In the genomic region with DNA sequence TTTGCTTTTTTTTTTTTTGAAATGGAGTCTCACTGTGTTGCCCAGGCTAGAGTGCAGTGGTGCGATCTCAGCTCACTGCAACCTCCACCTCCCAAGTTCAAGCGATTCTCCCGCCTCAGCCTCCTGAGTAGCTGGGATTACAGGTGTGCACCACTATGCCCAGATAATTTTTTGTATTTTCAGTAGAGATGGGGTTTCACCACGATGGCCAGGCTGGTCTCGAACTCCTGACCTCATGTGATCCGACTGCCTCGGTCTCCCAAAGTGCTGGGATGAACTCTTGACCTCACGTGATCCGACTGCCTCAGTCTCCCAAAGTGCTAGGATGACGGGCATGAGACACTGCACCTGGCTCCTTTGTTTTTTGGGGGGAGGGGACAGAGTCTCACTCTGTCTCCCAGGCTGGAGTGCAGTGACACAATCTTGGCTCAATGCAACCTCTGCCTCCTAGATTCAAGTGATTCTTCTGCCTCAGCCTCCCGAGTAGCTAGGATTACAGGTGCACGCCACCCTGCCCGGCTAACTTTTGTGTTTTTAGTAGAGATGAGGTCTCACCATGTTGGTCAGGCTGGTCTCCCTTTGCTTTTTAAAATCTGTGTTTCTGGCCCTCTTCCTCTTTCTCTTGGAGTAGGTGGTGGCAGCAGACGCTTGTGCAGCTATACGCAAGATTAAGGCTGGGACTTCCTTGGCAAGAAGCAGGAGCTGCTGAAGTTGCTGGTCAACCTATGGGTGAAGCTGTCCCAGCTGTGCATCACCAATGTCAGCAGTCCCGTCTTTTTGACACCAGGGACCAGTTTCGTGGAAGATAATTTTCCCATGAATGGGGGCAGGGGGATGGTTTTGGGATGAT, we compare ENCODE assay signal across 8 cellular contexts. TPM values are rescaled to one million over a fixed set of nuclear protein-coding genes. Genes with fewer than 3 reads are reported as not detected.
A peak's percentile ranks its signal among the peaks of the same experiment; 100 is the strongest.
DNase-seq lines count a peak whose midpoint lies in the region; ATAC-seq, FAIRE-seq and TF ChIP-seq lines count a peak whose summit lies in the region.
"Not testable (repeated sequence)": the region's sequence is repeated elsewhere in the genome, so short reads cannot be mapped to it uniquely, and the experiment has no call there.

No MANE protein-coding gene starts in this region.

- peak overlapping the region in 2 of 7 donors; percentile 43 to 98 for H3K4me3 Mint-ChIP-seq in CD8-positive, alpha-beta memory T cell
- H3K4me3 Mint-ChIP-seq in activated CD4-positive, alpha-beta memory T cell treated with anti-CD3 and anti-CD28 coated beads for 36 hours, result peak overlapping the region; percentile 18
- H3K4me3 Mint-ChIP-seq in naive B cell, result peak overlapping the region in 3 of 8 donors; percentile 42 to 93 (median 61)
- H3K4me3 Mint-ChIP-seq in stimulated activated naive B cell treated with anti-CD40 and anti-IgM and Interleukin-4, amounts not matched to agents 10 μg/mL and 1 μg/mL and 100 μg/mL, for 72 hours, result peak overlapping the region; percentile 54 to 63

- POLR2A ChIA-PET in CD8-positive, alpha-beta memory T cell (lab: Charles Lee), result interaction anchor here (1.0 to 3.2 kb wide), 3 partner anchors 9 to 253 kb away, joined by 3 to 29 read pairs (median 7); no protein-coding TSS in a partner anchor
- POLR2A ChIA-PET in HEK293T (lab: Yijun Ruan, JAX), result interaction anchor here (0.7 to 1.1 kb wide), 2 partner anchors 12 to 27 kb away, joined by 3 to 5 read pairs; no protein-coding TSS in a partner anchor
- POLR2A ChIA-PET in activated CD4-positive, alpha-beta memory T cell treated with anti-CD3 and anti-CD28 coated beads for 36 hours (lab: Charles Lee), result interaction anchor here (0.8 to 2.1 kb wide), 4 partner anchors 14 to 175 kb away, joined by 3 to 5 read pairs (median 4); no protein-coding TSS in a partner anchor
- POLR2A ChIA-PET in GM12878 (lab: Charles Lee), result interaction anchor here (0.6 to 1.0 kb wide), 3 partner anchors 12 to 121 kb away, joined by 3 to 4 read pairs (median 3); no protein-coding TSS in a partner anchor

- H3K27ac ChIP-seq in CD8-positive, alpha-beta memory T cell (ENCODE audit: low read depth, low read length); GM12878 (ENCODE audit: control insufficient read depth, insufficient read depth): not testable (repeated sequence)

- in situ Hi-C loops in GM12878 (cut with MboI), result not testable (repeated sequence)

- CTCF ChIA-PET in CD8-positive, alpha-beta memory T cell (lab: Charles Lee), result interaction anchor here (1.5 to 2.6 kb wide), 3 partner anchors 30 to 35 kb away, joined by 3 to 17 read pairs (median 4); no protein-coding TSS in a partner anchor
- CTCF ChIA-PET in HEK293T (lab: Yijun Ruan, JAX), result not testable (repeated sequence)
- CTCF ChIA-PET in activated CD4-positive, alpha-beta memory T cell treated with anti-CD3 and anti-CD28 coated beads for 36 hours (lab: Charles Lee), result interaction anchor here (0.7 to 4.7 kb wide), 4 partner anchors 11 to 154 kb away, joined by 3 to 32 read pairs (median 8); no protein-coding TSS in a partner anchor
- CTCF ChIA-PET in GM12878 (lab: Yijun Ruan, JAX), result interaction anchor here (1.1 to 3.7 kb wide), 4 partner anchors 29 to 142 kb away, joined by 4 to 34 read pairs (median 5); no protein-coding TSS in a partner anchor

- SMC1A ChIA-PET in GM12878 (lab: Charles Lee; ENCODE audit: uncharacterized antibody, unreplicated experiment), result interaction anchor here (1.2 to 4.0 kb wide), 3 partner anchors 10 to 35 kb away, joined by 3 to 30 read pairs (median 11); no protein-coding TSS in a partner anchor

- intact Hi-C loops in activated CD4-positive, alpha-beta memory T cell treated with anti-CD3 and anti-CD28 coated beads for 36 hours (cut with micrococcal nuclease); GM12878 (cut with micrococcal nuclease; ENCODE audit: unreplicated experiment): not testable (repeated sequence)

- not testable (repeated sequence) for FAIRE-seq in GM12878 (lab: Jason Lieb, UNC)

- H3K27me3 Mint-ChIP-seq in CD8-positive, alpha-beta memory T cell, result peaks cover 0 to 20% of the 10 kb centered on the region in 2 donors
- not testable (repeated sequence) for H3K27me3 Mint-ChIP-seq in activated CD4-positive, alpha-beta memory T cell treated with anti-CD3 and anti-CD28 coated beads for 36 hours; naive B cell
- peaks cover 14 to 17% of the 10 kb centered on the region in 2 donors for H3K27me3 Mint-ChIP-seq in stimulated activated naive B cell treated with anti-CD40 and anti-IgM and Interleukin-4, amounts not matched to agents 10 μg/mL and 1 μg/mL and 100 μg/mL, for 72 hours

- TF ChIP-seq RAD21 in GM12878 (IDR thresholded peaks at IDR 0.05; ENCODE audit: insufficient read depth, low read depth, low read length), result not testable (repeated sequence)

- not testable (repeated sequence) for TF ChIP-seq CTCF in GM12878 (IDR thresholded peaks at IDR 0.05 in 2 of 3, conservative IDR thresholded peaks at IDR 0.05 in 1 of 3; ENCODE audit: control insufficient read depth in 2 of 3, extremely low read depth in 1 of 3, insufficient read depth in 1 of 3, low read depth in 3 of 3, low read length in 3 of 3)

- H4K20me1 ChIP-seq in GM12878 (ENCODE audit: control insufficient read depth, insufficient read depth), result peaks cover 22% of the 10 kb centered on the region

- BruUV-seq in GM12878 (replicated peaks; lab: Mats Ljungman, UMichigan), result not testable (repeated sequence)

- TF ChIP-seq EP300 in GM12878 (IDR thresholded peaks at IDR 0.05; ENCODE audit: borderline replicate concordance in 1 of 2, control insufficient read depth in 1 of 2, low read depth in 2 of 2, low read length in 2 of 2), result not testable (repeated sequence)

- RAD21 ChIA-PET in GM12878 (lab: Charles Lee; ENCODE audit: unreplicated experiment), result interaction anchor here (0.6 to 3.4 kb wide), 4 partner anchors 10 to 34 kb away, joined by 3 to 14 read pairs (median 5); no protein-coding TSS in a partner anchor

- peaks cover 26% of the 10 kb centered on the region for H3K79me2 ChIP-seq in GM12878 (ENCODE audit: control insufficient read depth, insufficient read depth, low read length)

- TF ChIP-seq POLR2A in GM12878 (IDR thresholded peaks at IDR 0.05; ENCODE audit: low read depth, low read length), result not testable (repeated sequence)

- peak overlapping the region; percentile 37 to 98 (median 65) for H3K27ac Mint-ChIP-seq in CD8-positive, alpha-beta memory T cell
- peak overlapping the region; percentile 59 for H3K27ac Mint-ChIP-seq in activated CD4-positive, alpha-beta memory T cell treated with anti-CD3 and anti-CD28 coated beads for 36 hours
- peak overlapping the region; percentile 18 to 86 (median 62) for H3K27ac Mint-ChIP-seq in naive B cell
- H3K27ac Mint-ChIP-seq in stimulated activated naive B cell treated with anti-CD40 and anti-IgM and Interleukin-4, amounts not matched to agents 10 μg/mL and 1 μg/mL and 100 μg/mL, for 72 hours, result peak overlapping the region; percentile 97

- H3K4me1 ChIP-seq in CD8-positive, alpha-beta memory T cell (ENCODE audit: insufficient read depth, low read length), result peaks cover 29% of the 10 kb centered on the region
- H3K4me1 ChIP-seq in GM12878 (ENCODE audit: control insufficient read depth, insufficient read depth, low read length), result not testable (repeated sequence)

- H2AFZ ChIP-seq in GM12878 (ENCODE audit: control insufficient read depth, low read depth, low read length), result not testable (repeated sequence)

- H3K27me3 ChIP-seq in CD8-positive, alpha-beta memory T cell (ENCODE audit: insufficient read depth, low read length, poor library complexity, severe bottlenecking); GM12878 (replicated peaks in 1 of 2; ENCODE audit: control insufficient read depth in 2 of 2, insufficient read depth in 2 of 2, low read length in 1 of 2): not testable (repeated sequence)

- H3K36me3 ChIP-seq in CD8-positive, alpha-beta memory T cell (ENCODE audit: insufficient read depth, low read length), result peaks cover 34% of the 10 kb centered on the region
- H3K36me3 ChIP-seq in GM12878 (ENCODE audit: control insufficient read depth in 2 of 2, insufficient read depth in 2 of 2, low read length in 1 of 2), result peaks cover 27 to 31% of the 10 kb centered on the region in 2 experiments

- 76% methylated on average over 17 of the region's 17 CpGs for WGBS in GM12878 (ENCODE audit: insufficient coverage, insufficient replicate concordance, low lambda C conversion rate, missing lambda C conversion rate)

- peaks cover 22 to 41% (median 23%) of the 10 kb centered on the region in 3 donors for H3K36me3 Mint-ChIP-seq in CD8-positive, alpha-beta memory T cell
- H3K36me3 Mint-ChIP-seq in activated CD4-positive, alpha-beta memory T cell treated with anti-CD3 and anti-CD28 coated beads for 36 hours, result peaks cover 42% of the 10 kb centered on the region
- peaks cover 14 to 23% of the 10 kb centered on the region in 2 donors for H3K36me3 Mint-ChIP-seq in naive B cell
- H3K36me3 Mint-ChIP-seq in stimulated activated naive B cell treated with anti-CD40 and anti-IgM and Interleukin-4, amounts not matched to agents 10 μg/mL and 1 μg/mL and 100 μg/mL, for 72 hours, result peaks cover 44 to 57% of the 10 kb centered on the region in 2 donors

- H3K9me3 Mint-ChIP-seq in CD8-positive, alpha-beta memory T cell, result peaks cover 0 to 11% (median 0%) of the 10 kb centered on the region in 5 donors
- H3K9me3 Mint-ChIP-seq in activated CD4-positive, alpha-beta memory T cell treated with anti-CD3 and anti-CD28 coated beads for 36 hours; naive B cell; stimulated activated naive B cell treated with anti-CD40 and anti-IgM and Interleukin-4, amounts not matched to agents 10 μg/mL and 1 μg/mL and 100 μg/mL, for 72 hours: not testable (repeated sequence)

- H3K4me1 Mint-ChIP-seq in CD8-positive, alpha-beta memory T cell, result peaks cover 37 to 50% (median 44%) of the 10 kb centered on the region in 3 donors
- peaks cover 31% of the 10 kb centered on the region for H3K4me1 Mint-ChIP-seq in activated CD4-positive, alpha-beta memory T cell treated with anti-CD3 and anti-CD28 coated beads for 36 hours (ENCODE audit: low read depth)
- H3K4me1 Mint-ChIP-seq in naive B cell, result peaks cover 38 to 53% (median 50%) of the 10 kb centered on the region in 3 donors
- H3K4me1 Mint-ChIP-seq in stimulated activated naive B cell treated with anti-CD40 and anti-IgM and Interleukin-4, amounts not matched to agents 10 μg/mL and 1 μg/mL and 100 μg/mL, for 72 hours, result peaks cover 40 to 56% of the 10 kb centered on the region in 2 donors

- H3K4me3 ChIP-seq in CD8-positive, alpha-beta memory T cell (ENCODE audit: low read length); GM12878: not testable (repeated sequence)

- H3K9me3 ChIP-seq in CD8-positive, alpha-beta memory T cell (ENCODE audit: low read length); GM12878 (replicated peaks; ENCODE audit: control insufficient read depth, insufficient read depth, low read length): not testable (repeated sequence)

- not testable (repeated sequence) for H3K9ac ChIP-seq in GM12878 (ENCODE audit: control insufficient read depth, insufficient read depth, low read length)

- DNase-seq in CD8-positive, alpha-beta memory T cell, result peak in 2 of 5 donors; percentile 21 to 24
- DNase-seq in HEK293T (ENCODE audit: extremely low spot score); activated CD4-positive, alpha-beta memory T cell treated with anti-CD3 and anti-CD28 coated beads for 36 hours; GM12878 (ENCODE audit: low read depth, low spot score); naive B cell; stimulated activated naive B cell treated with anti-CD40 and anti-IgM and Interleukin-4, amounts not matched to agents 10 μg/mL and 1 μg/mL and 100 μg/mL, for 72 hours: not testable (repeated sequence)
- peak; percentile 24 for DNase-seq in RPMI8226
- DNase-seq in fibroblast of peridontal ligament (ENCODE audit: extremely low read depth), result peak; percentile 78

- peak; percentile 4 for ATAC-seq in GM12878
- not testable (repeated sequence) for ATAC-seq in naive B cell (ENCODE audit: low read depth in 2 of 2)
- peak; percentile 5 for ATAC-seq in stimulated activated naive B cell treated with anti-CD40 and anti-IgM and Interleukin-4, amounts not matched to agents 10 μg/mL and 1 μg/mL and 100 μg/mL, for 72 hours (replicated peaks)

- H3K4me2 ChIP-seq in GM12878 (ENCODE audit: control insufficient read depth, insufficient read depth), result not testable (repeated sequence)

RNA-seq across cellular contexts. Expression of a gene that starts 6.5 kb away (rescaled TPM):
- 1,000 to 10,000 TPM; 7,281 to 7,320 TPM for total RNA-seq in CD8-positive, alpha-beta memory T cell
- 15,398 TPM for polyA plus RNA-seq in CD8-positive, alpha-beta memory T cell
- total RNA-seq in activated CD4-positive, alpha-beta memory T cell treated with anti-CD3 and anti-CD28 coated beads for 36 hours, result 1,000 to 10,000 TPM; 9,547 to 9,912 TPM
- 1,974 and 2,098 TPM in 2 replicates for total RNA-seq in GM12878 (2013; cell fraction: nucleolus; rRNA removed)
- total RNA-seq in GM12878 (2014; rRNA removed) (5,201 and 6,104 TPM in 2 replicates), GM12878 (2014; rRNA removed; fragmentation: Illumina TruSeq; extraction: Trizol) (5,689 and 6,359 TPM in 2 replicates), GM12878 (2021) (16,196 and 16,641 TPM in 2 replicates)
- polyA plus RNA-seq in GM12878 (2011; ENCODE audit: low read depth), result 7,864 TPM
- polyA plus RNA-seq in GM12878 (2011; rRNA removed) (1,147 and 2,786 TPM in 2 replicates), GM12878 (2014; fragmentation: Illumina TruSeq; extraction: Trizol) (10,962 and 12,114 TPM in 2 replicates), GM12878 (2014; fragmentation: Nextera tagmentation; extraction: Ambion mirVana) (over 10,000 TPM; 10,715 to 12,414 TPM), GM12878 (2014; rRNA removed) (5,798 and 7,688 TPM in 2 replicates), GM12878 (2016; fragmentation: Nextera tagmentation; extraction: Ambion mirVana) (over 10,000 TPM; 31,192 to 31,914 TPM), naive B cell (ENCODE audit: low read depth in 6 of 6) (over 10,000 TPM; 10,628 to 16,007 (median 11,568) TPM)
- 3,130 and 4,314 TPM in 2 replicates for polyA plus RNA-seq in GM12878 (2011; cell fraction: cytosol; rRNA removed)
- 6,255 and 8,387 TPM in 2 replicates for polyA plus RNA-seq in GM12878 (2011; cell fraction: nucleus; rRNA removed)
- 9,522 and 10,892 TPM in 2 replicates for polyA plus RNA-seq in GM12878 (2012)
- 3,368 and 4,052 TPM in 2 replicates for polyA minus RNA-seq in GM12878 (2011; rRNA and poly(A)+ RNA removed)
- polyA minus RNA-seq in GM12878 (2011; cell fraction: cytosol; rRNA and poly(A)+ RNA removed), result 3,847 and 4,043 TPM in 2 replicates
- polyA minus RNA-seq in GM12878 (2011; cell fraction: nucleus; rRNA and poly(A)+ RNA removed), result 1,573 and 2,410 TPM in 2 replicates

RNA-seq across cellular contexts. Expression of a gene that starts 10.3 kb away (rescaled TPM):
- 10 to 100 TPM; 16.3 to 16.9 TPM for total RNA-seq in CD8-positive, alpha-beta memory T cell
- 3.0 TPM for polyA plus RNA-seq in CD8-positive, alpha-beta memory T cell
- total RNA-seq in activated CD4-positive, alpha-beta memory T cell treated with anti-CD3 and anti-CD28 coated beads for 36 hours, result 1 to 10 TPM; 8.1 to 8.2 TPM
- total RNA-seq in GM12878 (2013; cell fraction: nucleolus; rRNA removed), result 14.1 and 16.0 TPM in 2 replicates
- total RNA-seq in GM12878 (2014; rRNA removed), result 4.7 and 6.7 TPM in 2 replicates
- 2.0 and 2.8 TPM in 2 replicates for total RNA-seq in GM12878 (2014; rRNA removed; fragmentation: Illumina TruSeq; extraction: Trizol)
- 15.9 and 19.6 TPM in 2 replicates for total RNA-seq in GM12878 (2021)
- polyA plus RNA-seq in GM12878 (2011; ENCODE audit: low read depth), result 1.1 TPM
- 0.61 and 2.0 TPM in 2 replicates for polyA plus RNA-seq in GM12878 (2011; rRNA removed)
- polyA plus RNA-seq in GM12878 (2011; cell fraction: cytosol; rRNA removed), result 2.1 and 3.8 TPM in 2 replicates
- 5.4 and 10.5 TPM in 2 replicates for polyA plus RNA-seq in GM12878 (2011; cell fraction: nucleus; rRNA removed)
- polyA plus RNA-seq in GM12878 (2012), result 3.4 TPM in 2 replicates
- 0.95 and 2.7 TPM in 2 replicates for polyA plus RNA-seq in GM12878 (2014; fragmentation: Illumina TruSeq; extraction: Trizol)
- 1 to 10 TPM in 1 of 2 experiments, under 1 TPM in 1; 0.80 to 1.1 TPM for polyA plus RNA-seq in GM12878 (2014; fragmentation: Nextera tagmentation; extraction: Ambion mirVana)
- 10.0 and 11.3 TPM in 2 replicates for polyA plus RNA-seq in GM12878 (2014; rRNA removed)
- 10 to 100 TPM; 13.6 to 14.8 TPM for polyA plus RNA-seq in GM12878 (2016; fragmentation: Nextera tagmentation; extraction: Ambion mirVana)
- polyA minus RNA-seq in GM12878 (2011; rRNA and poly(A)+ RNA removed), result 4.2 and 6.3 TPM in 2 replicates
- polyA minus RNA-seq in GM12878 (2011; cell fraction: cytosol; rRNA and poly(A)+ RNA removed), result 4.8 and 5.6 TPM in 2 replicates
- polyA minus RNA-seq in GM12878 (2011; cell fraction: nucleus; rRNA and poly(A)+ RNA removed), result 3.7 and 7.7 TPM in 2 replicates
- 1 to 10 TPM in 2 of 6 donors, under 1 TPM in 3, not detected in 1; 0.32 to 1.2 (median 0.55) TPM for polyA plus RNA-seq in naive B cell (ENCODE audit: low read depth in 6 of 6)
